ENCODE assay signal across 25 cellular contexts in the genomic region with DNA sequence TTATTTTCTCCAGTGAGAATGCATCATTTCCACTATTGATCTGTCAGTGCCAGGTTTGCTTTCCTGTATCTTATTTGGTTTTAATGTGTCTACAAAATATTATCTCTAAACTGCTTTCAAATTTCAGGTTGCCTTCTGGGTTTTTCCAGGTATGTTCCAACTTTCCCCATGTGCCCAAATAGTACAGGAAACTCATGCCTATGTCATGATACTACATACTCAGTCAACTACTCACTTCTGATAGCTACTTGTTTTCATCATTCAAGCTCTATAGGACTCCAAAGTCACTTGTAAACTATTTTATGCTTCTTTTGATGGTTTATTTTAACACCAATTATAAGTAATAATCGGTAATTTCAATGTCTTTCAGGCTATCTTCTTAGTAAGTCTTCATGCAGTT.
"Had no signal": no experiment of that assay in that cellular context is flagged by ENCODE, and none has a peak within 500 bp of the region (broad histone marks: within the 10 kb centered on the region; RNA-seq: fewer than 3 reads in every experiment).

No MANE protein-coding gene starts in this region.

- H3K4me3 ChIP-seq: coronary artery, lung, psoas muscle, right lobe of liver, spleen, stomach, thoracic aorta had no signal

- H3K27ac ChIP-seq: coronary artery, parathyroid adenoma, psoas muscle, right lobe of liver, spleen, stomach, thoracic aorta had no signal

- H3K9me3 Mint-ChIP-seq: endodermal cell, nephron progenitor cell had no signal

- H3K27ac Mint-ChIP-seq: endodermal cell; immature natural killer cell; naive thymus-derived CD4-positive, alpha-beta T cell; nephron progenitor cell had no signal

- H3K4me1 ChIP-seq: parathyroid adenoma, psoas muscle, right lobe of liver, spleen, stomach had no signal

- H3K9me3 ChIP-seq: right lobe of liver, thoracic aorta had no signal

- DNase-seq: effector CD4-positive, alpha-beta T cell; endodermal cell; foreskin fibroblast; immature natural killer cell; kidney; left colon; left ventricle myocardium superior; mesendoderm; naive thymus-derived CD4-positive, alpha-beta T cell; nephron progenitor cell; psoas muscle; retina; right lobe of liver; spleen; stimulated activated CD4-positive, alpha-beta T cell treated with anti-CD3 and anti-CD28 coated beads, Interleukin-15, amount 100 ng/mL, for 24 hours; stimulated activated CD4-positive, alpha-beta T cell treated with anti-CD3 and anti-CD28 coated beads, Interleukin-2, amount 100 ng/mL, for 24 hours; stimulated activated naive CD4-positive, alpha-beta T cell; stomach; substantia nigra; trophoblast cell had no signal

- H3K36me3 Mint-ChIP-seq: immature natural killer cell; naive thymus-derived CD4-positive, alpha-beta T cell had no signal

- H3K27me3 ChIP-seq: right lobe of liver, spleen, stomach had no signal

- H3K4me1 Mint-ChIP-seq: endodermal cell; immature natural killer cell; naive thymus-derived CD4-positive, alpha-beta T cell; nephron progenitor cell had no signal

- H3K4me3 Mint-ChIP-seq: endodermal cell; immature natural killer cell; naive thymus-derived CD4-positive, alpha-beta T cell; nephron progenitor cell had no signal

- ATAC-seq: esophagus mucosa; left colon; left ventricle myocardium superior; naive thymus-derived CD4-positive, alpha-beta T cell; psoas muscle; right lobe of liver had no signal

- H3K36me3 ChIP-seq: right lobe of liver, spleen, stomach, thoracic aorta had no signal
